In the genomic region with DNA sequence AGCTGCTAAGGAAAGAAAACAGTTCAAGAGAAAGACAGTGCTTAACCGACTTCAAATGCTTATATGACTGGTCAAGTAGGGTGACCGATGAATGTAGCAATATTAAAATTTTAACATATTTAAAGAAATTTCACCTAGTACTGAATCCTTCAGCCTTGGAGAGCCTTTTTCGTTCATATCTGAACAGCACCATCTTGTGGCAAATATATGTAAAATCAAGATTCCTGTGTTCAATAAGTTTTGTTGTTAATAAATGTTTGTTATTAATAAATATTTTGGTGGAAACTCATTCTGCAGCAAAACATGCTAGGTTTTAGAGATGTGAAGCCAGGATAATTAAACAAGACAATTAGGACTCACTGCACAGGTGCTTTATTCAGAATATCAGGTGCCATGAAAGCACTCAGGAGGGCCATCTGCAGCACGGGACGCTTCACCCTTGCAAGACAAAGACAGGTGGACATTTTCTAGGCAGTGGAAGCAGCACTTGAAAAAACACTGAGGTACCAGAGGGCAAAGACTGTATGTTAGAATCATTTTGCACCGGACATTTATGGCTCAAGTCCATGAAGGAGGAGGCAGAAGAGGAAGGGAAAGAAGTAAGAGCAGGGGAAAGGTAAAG, we compare ENCODE assay signal across 8 cellular contexts. TPM values are rescaled to one million over a fixed set of nuclear protein-coding genes. Genes with fewer than 3 reads are reported as not detected.
DNase-seq lines count a peak whose midpoint lies in the region; ATAC-seq and TF ChIP-seq lines count a peak whose summit lies in the region.

No MANE protein-coding gene starts in this region.

- H3K4me3 ChIP-seq in adrenal gland (no peak overlapping the region), liver (ENCODE audit: low read depth in 1 of 3, low read length in 3 of 3) (no peak overlapping the region)

- no peaks in the 10 kb centered on the region for H3K9me3 ChIP-seq in adrenal gland (replicated peaks in 1 of 3)
- no peaks in the 10 kb centered on the region for H3K9me3 ChIP-seq in liver (ENCODE audit: control insufficient read depth in 4 of 4, low read length in 3 of 4)

- 50 to 55% (median 50%) methylated on average over 6 of the region's 6 CpGs for WGBS in adrenal gland, 4 donors
- WGBS in liver, result 49% methylated on average over 6 of the region's 6 CpGs

- no peak overlapping the region for H3K27ac ChIP-seq in adrenal gland
- no peak overlapping the region for H3K27ac ChIP-seq in liver (ENCODE audit: low read depth in 1 of 2, low read length in 2 of 2)
- H3K27ac ChIP-seq in substantia nigra (ENCODE audit: low read depth, low read length, poor library complexity, severe bottlenecking), result no peak overlapping the region

- H3K27me3 ChIP-seq in adrenal gland (no peaks in the 10 kb centered on the region), liver (ENCODE audit: control insufficient read depth in 4 of 4, insufficient read depth in 4 of 4, low read length in 3 of 4) (no peaks in the 10 kb centered on the region)

- TF ChIP-seq RAD21 in liver (IDR thresholded peaks at IDR 0.05), result peak; percentile 80 to 84

- intact Hi-C loops in adrenal gland (cut with DNase I), result no loop called here

- ATAC-seq in HG02623 (IDR thresholded peaks at IDR 0.05; ENCODE audit: unreplicated experiment), result no peak

- peak; percentile 21 for DNase-seq in NCI-H2107 treated with DMSO at 0.1 percent for 48 hours (lab: John Stamatoyannopoulos, UW; ENCODE audit: unreplicated experiment)
- DNase-seq in NCI-H2107 (lab: John Stamatoyannopoulos, UW), result no peak
- peak; percentile 55 for DNase-seq in NAMALWA (ENCODE audit: low spot score)
- DNase-seq in adrenal gland, result no peak
- DNase-seq in substantia nigra (lab: John Stamatoyannopoulos, UW), result no peak
- no peak for DNase-seq in ureter (ENCODE audit: low spot score)

- H3K4me1 ChIP-seq in adrenal gland (replicated peaks in 1 of 2) (no peaks in the 10 kb centered on the region), liver (ENCODE audit: control insufficient read depth in 4 of 4, insufficient read depth in 4 of 4, low read length in 3 of 4) (no peaks in the 10 kb centered on the region)

- no peaks in the 10 kb centered on the region for H3K36me3 ChIP-seq in adrenal gland (replicated peaks in 1 of 2)
- H3K36me3 ChIP-seq in liver (ENCODE audit: control insufficient read depth in 4 of 4, insufficient read depth in 3 of 4, low read depth in 1 of 4, low read length in 3 of 4), result no peaks in the 10 kb centered on the region

- no peak overlapping the region for H3K9ac ChIP-seq in liver (ENCODE audit: low read depth in 1 of 2, low read length in 2 of 2)

- TF ChIP-seq CTCF in adrenal gland (IDR thresholded peaks at IDR 0.05) (peak; percentile 47 to 68 (median 60)), liver (IDR thresholded peaks at IDR 0.05; ENCODE audit: low read depth, low read length, missing input control) (peak; percentile 43)

- TF ChIP-seq POLR2A in adrenal gland (IDR thresholded peaks at IDR 0.05), result no peak

TF ChIP-seq in liver, 16 proteins besides CTCF, POLR2A, EP300 and RAD21:
- TF ChIP-seq, protein P1, sequence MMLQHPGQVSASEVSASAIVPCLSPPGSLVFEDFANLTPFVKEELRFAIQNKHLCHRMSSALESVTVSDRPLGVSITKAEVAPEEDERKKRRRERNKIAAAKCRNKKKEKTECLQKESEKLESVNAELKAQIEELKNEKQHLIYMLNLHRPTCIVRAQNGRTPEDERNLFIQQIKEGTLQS (IDR thresholded peaks at IDR 0.05), result no peak
- no peak for TF ChIP-seq EGR1 (IDR thresholded peaks at IDR 0.05; ENCODE audit: low read depth in 2 of 2)
- no peak for TF ChIP-seq GABPA (IDR thresholded peaks at IDR 0.05 in 1 of 2, conservative IDR thresholded peaks at IDR 0.05 in 1 of 2)
- TF ChIP-seq, protein P2, sequence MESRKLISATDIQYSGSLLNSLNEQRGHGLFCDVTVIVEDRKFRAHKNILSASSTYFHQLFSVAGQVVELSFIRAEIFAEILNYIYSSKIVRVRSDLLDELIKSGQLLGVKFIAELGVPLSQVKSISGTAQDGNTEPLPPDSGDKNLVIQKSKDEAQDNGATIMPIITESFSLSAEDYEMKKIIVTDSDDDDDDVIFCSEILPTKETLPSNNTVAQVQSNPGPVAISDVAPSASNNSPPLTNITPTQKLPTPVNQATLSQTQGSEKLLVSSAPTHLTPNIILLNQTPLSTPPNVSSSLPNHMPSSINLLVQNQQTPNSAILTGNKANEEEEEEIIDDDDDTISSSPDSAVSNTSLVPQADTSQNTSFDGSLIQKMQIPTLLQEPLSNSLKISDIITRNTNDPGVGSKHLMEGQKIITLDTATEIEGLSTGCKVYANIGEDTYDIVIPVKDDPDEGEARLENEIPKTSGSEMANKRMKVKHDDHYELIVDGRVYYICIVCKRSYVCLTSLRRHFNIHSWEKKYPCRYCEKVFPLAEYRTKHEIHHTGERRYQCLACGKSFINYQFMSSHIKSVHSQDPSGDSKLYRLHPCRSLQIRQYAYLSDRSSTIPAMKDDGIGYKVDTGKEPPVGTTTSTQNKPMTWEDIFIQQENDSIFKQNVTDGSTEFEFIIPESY (IDR thresholded peaks at IDR 0.05), result no peak
- TF ChIP-seq HNF4A (conservative IDR thresholded peaks at IDR 0.05), result no peak
- TF ChIP-seq JUND (IDR thresholded peaks at IDR 0.05), result no peak
- TF ChIP-seq SP1 (IDR thresholded peaks at IDR 0.05), result no peak
- TF ChIP-seq TAF1 (conservative IDR thresholded peaks at IDR 0.05), result no peak
- TF ChIP-seq, protein P3, sequence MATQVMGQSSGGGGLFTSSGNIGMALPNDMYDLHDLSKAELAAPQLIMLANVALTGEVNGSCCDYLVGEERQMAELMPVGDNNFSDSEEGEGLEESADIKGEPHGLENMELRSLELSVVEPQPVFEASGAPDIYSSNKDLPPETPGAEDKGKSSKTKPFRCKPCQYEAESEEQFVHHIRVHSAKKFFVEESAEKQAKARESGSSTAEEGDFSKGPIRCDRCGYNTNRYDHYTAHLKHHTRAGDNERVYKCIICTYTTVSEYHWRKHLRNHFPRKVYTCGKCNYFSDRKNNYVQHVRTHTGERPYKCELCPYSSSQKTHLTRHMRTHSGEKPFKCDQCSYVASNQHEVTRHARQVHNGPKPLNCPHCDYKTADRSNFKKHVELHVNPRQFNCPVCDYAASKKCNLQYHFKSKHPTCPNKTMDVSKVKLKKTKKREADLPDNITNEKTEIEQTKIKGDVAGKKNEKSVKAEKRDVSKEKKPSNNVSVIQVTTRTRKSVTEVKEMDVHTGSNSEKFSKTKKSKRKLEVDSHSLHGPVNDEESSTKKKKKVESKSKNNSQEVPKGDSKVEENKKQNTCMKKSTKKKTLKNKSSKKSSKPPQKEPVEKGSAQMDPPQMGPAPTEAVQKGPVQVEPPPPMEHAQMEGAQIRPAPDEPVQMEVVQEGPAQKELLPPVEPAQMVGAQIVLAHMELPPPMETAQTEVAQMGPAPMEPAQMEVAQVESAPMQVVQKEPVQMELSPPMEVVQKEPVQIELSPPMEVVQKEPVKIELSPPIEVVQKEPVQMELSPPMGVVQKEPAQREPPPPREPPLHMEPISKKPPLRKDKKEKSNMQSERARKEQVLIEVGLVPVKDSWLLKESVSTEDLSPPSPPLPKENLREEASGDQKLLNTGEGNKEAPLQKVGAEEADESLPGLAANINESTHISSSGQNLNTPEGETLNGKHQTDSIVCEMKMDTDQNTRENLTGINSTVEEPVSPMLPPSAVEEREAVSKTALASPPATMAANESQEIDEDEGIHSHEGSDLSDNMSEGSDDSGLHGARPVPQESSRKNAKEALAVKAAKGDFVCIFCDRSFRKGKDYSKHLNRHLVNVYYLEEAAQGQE (IDR thresholded peaks at IDR 0.05), result no peak
- no peak for TF ChIP-seq MAX (IDR thresholded peaks at IDR 0.05)
- no peak for TF ChIP-seq NR2F2 (IDR thresholded peaks at IDR 0.05)
- no peak for TF ChIP-seq FOXA1 (IDR thresholded peaks at IDR 0.05)
- TF ChIP-seq HNF4G (IDR thresholded peaks at IDR 0.05), result no peak
- no peak for TF ChIP-seq RXRA (IDR thresholded peaks at IDR 0.05)
- TF ChIP-seq FOXA2 (IDR thresholded peaks at IDR 0.05), result no peak
- no peak for TF ChIP-seq YY1 (IDR thresholded peaks at IDR 0.05)

RNA-seq across cellular contexts. Expression of gene TICAM2, which starts 15.6 kb away (rescaled TPM):
- total RNA-seq in adrenal gland (1 to 10 TPM; 1.8 to 9.3 (median 4.5) TPM), liver (1 to 10 TPM in 1 of 2 donors, under 1 TPM in 1; 0.59 to 1.3 TPM), ureter (2.8 TPM)
- polyA plus RNA-seq in adrenal gland (1 to 10 TPM; 2.3 to 2.7 (median 2.7) TPM), liver (1 to 10 TPM in 1 of 2 donors, under 1 TPM in 1; 0.50 to 1.5 TPM)

RNA-seq across cellular contexts. Expression of gene TMED7, which starts 39.2 kb away (rescaled TPM):
- total RNA-seq in adrenal gland (100 to 1,000 TPM in 3 of 8 donors, 10 to 100 TPM in 5; 45.8 to 205 (median 94.3) TPM), liver (100 to 1,000 TPM in 1 of 2 donors, 10 to 100 TPM in 1; 77.0 to 140 TPM), ureter (88.8 TPM)
- polyA plus RNA-seq in adrenal gland (100 to 1,000 TPM in 1 of 3 donors, 10 to 100 TPM in 1, 1 to 10 TPM in 1; 9.3 to 123 (median 13.5) TPM), liver (10 to 100 TPM; 43.4 to 54.5 TPM)

RNA-seq across cellular contexts. Expression of gene FEM1C, which starts 42.1 kb away (rescaled TPM):
- 10 to 100 TPM in 6 of 8 donors, 1 to 10 TPM in 2; 5.1 to 14.7 (median 12.4) TPM for total RNA-seq in adrenal gland
- 10 to 100 TPM in 1 of 3 donors, 1 to 10 TPM in 2; 4.5 to 15.5 (median 5.8) TPM for polyA plus RNA-seq in adrenal gland
- 10 to 100 TPM; 13.2 to 14.3 TPM for total RNA-seq in liver
- 1 to 10 TPM; 3.4 to 4.3 TPM for polyA plus RNA-seq in liver
- 19.1 TPM for total RNA-seq in ureter

Comparison
In these comparisons a context has a peak if more than half of its experiments do, and no peak if none do; other contexts are left out.
1. DNase-seq: peak in NCI-H2107 treated with DMSO at 0.1 percent for 48 hours (single experiment) and NAMALWA (single experiment); none in NCI-H2107 (single experiment), adrenal gland (0 of 7), substantia nigra (0 of 49) and ureter (single experiment).